ENCODE assay signal across 20 cellular contexts in the genomic region with DNA sequence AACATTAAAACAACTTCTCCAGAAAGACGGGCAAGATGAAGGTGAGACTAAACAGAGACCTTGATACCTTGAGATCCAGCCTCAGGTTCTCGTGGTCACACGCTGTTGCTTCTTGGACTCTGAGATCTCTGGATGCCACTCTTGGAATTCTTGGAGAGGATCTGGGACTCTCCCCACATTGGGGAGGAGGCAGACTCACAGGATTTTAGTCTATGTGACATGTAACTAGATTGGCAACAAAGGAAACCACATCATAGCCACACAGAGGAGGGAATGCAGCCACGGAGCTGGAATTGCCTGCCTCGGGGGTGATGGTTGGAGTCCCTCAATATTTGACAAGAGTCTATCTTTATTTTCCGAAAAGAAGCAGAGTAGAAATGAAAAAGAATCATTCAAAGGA.
DNase-seq lines count a peak whose midpoint lies in the region; ATAC-seq, FAIRE-seq and TF ChIP-seq lines count a peak whose summit lies in the region.
"Had no signal": no experiment of that assay in that cellular context is flagged by ENCODE, and none has a peak within 500 bp of the region (broad histone marks: within the 10 kb centered on the region; RNA-seq: fewer than 3 reads in every experiment).

No MANE protein-coding gene starts in this region.

- H3K27ac Mint-ChIP-seq in MCF 10A (ENCODE audit: low read depth, unreplicated experiment) = no peak overlapping the region
- peak overlapping the region; percentile 72 for H3K27ac Mint-ChIP-seq in nephron progenitor cell
- H3K27ac Mint-ChIP-seq: activated naive CD4-positive, alpha-beta T cell treated with anti-CD3 and anti-CD28 coated beads, Interleukin-2, amount 10 ng/mL, durations not matched to agents 7 days and 5 days; CD4-positive, CD25-positive, alpha-beta regulatory T cell had no signal

- H3K9me3 Mint-ChIP-seq in MCF 10A (ENCODE audit: unreplicated experiment) = peaks cover 8% of the 10 kb centered on the region
- peaks cover 30% of the 10 kb centered on the region for H3K9me3 Mint-ChIP-seq in nephron progenitor cell

- H3K4me3 Mint-ChIP-seq in MCF 10A (ENCODE audit: unreplicated experiment) (no peak overlapping the region), nephron progenitor cell (peak overlapping the region; percentile 39)
- H3K4me3 Mint-ChIP-seq: activated naive CD4-positive, alpha-beta T cell treated with anti-CD3 and anti-CD28 coated beads, Interleukin-2, amount 10 ng/mL, durations not matched to agents 7 days and 5 days; CD4-positive, CD25-positive, alpha-beta regulatory T cell had no signal

- H3K9me3 ChIP-seq in breast epithelium = no peaks in the 10 kb centered on the region
- no peaks in the 10 kb centered on the region for H3K9me3 ChIP-seq in vagina
- H3K9me3 ChIP-seq: esophagus squamous epithelium, HAP-1 had no signal

- H3K27me3 Mint-ChIP-seq in MCF 10A (ENCODE audit: insufficient read depth, unreplicated experiment) (no peaks in the 10 kb centered on the region), nephron progenitor cell (ENCODE audit: low read depth, poor library complexity) (peaks cover 3% of the 10 kb centered on the region)

- H3K27ac ChIP-seq in breast epithelium (peak overlapping the region; percentile 15 to 45), vagina (peak overlapping the region; percentile 60)

- H3K27me3 ChIP-seq in breast epithelium (no peaks in the 10 kb centered on the region), vagina (no peaks in the 10 kb centered on the region)
- H3K27me3 ChIP-seq: esophagus squamous epithelium had no signal

- H3K4me1 ChIP-seq in breast epithelium = no peaks in the 10 kb centered on the region
- peaks cover 11% of the 10 kb centered on the region for H3K4me1 ChIP-seq in vagina
- H3K4me1 ChIP-seq: HAP-1 had no signal

- POLR2A ChIA-PET in MCF 10A (lab: Yijun Ruan, JAX) = no interaction called here

- no peak for TF ChIP-seq POLR2A in breast epithelium (IDR thresholded peaks at IDR 0.05)
- no peak for TF ChIP-seq POLR2A in vagina (IDR thresholded peaks at IDR 0.05)

- no peak for TF ChIP-seq CTCF in breast epithelium (IDR thresholded peaks at IDR 0.05)
- no peak for TF ChIP-seq CTCF in MCF 10A (IDR thresholded peaks at IDR 0.05; ENCODE audit: unreplicated experiment)
- TF ChIP-seq CTCF in fibroblast of mammary gland (conservative IDR thresholded peaks at IDR 0.05; ENCODE audit: control insufficient read depth, insufficient read depth, low read depth, low read length) = no peak
- TF ChIP-seq CTCF in nephron progenitor cell (IDR thresholded peaks at IDR 0.05) = no peak
- no peak for TF ChIP-seq CTCF in vagina (IDR thresholded peaks at IDR 0.05)

- CTCF ChIA-PET in MCF 10A (lab: Yijun Ruan, JAX) = interaction anchor here (0.7 to 2.5 kb wide), 4 partner anchors 15 to 392 kb away, joined by 3 to 13 read pairs (median 8); no protein-coding TSS in a partner anchor

- DNase-seq in breast epithelium (ENCODE audit: low spot score in 2 of 2) = no peak
- DNase-seq in MCF 10A (ENCODE audit: unreplicated experiment) = no peak
- DNase-seq in fibroblast of mammary gland (ENCODE audit: low read depth) = no peak
- DNase-seq in nephron progenitor cell = no peak
- peak in 1 of 2 donors; percentile 61 for DNase-seq in vagina (ENCODE audit: extremely low spot score in 2 of 2)
- DNase-seq in GM19239 (ENCODE audit: insufficient read length, low spot score) = no peak
- no peak for DNase-seq in activated effector memory CD4-positive, alpha-beta T cell treated with Interleukin-2 at 50 U/mL for 16 hours
- DNase-seq: activated CD4-positive, alpha-beta T cell treated with anti-CD3 and anti-CD28 coated beads, Interleukin-2, amount 50 U/mL, for 1 hour; activated naive CD4-positive, alpha-beta T cell treated with anti-CD3 and anti-CD28 coated beads, Interleukin-2, amount 10 ng/mL, durations not matched to agents 7 days and 5 days; activated T-cell treated with anti-CD3 and anti-CD28 coated beads for 4 hours; CD4-positive, CD25-positive, alpha-beta regulatory T cell; esophagus squamous epithelium; NCI-H1417; NCI-H748 treated with DMSO at 0.1 percent for 48 hours; small intestine had no signal

- intact Hi-C loops in breast epithelium (cut with DNase I; ENCODE audit: low total_unique reads) (no loop called here), MCF 10A (cut with micrococcal nuclease) (no loop called here), vagina (cut with DNase I) (no loop called here)

- ATAC-seq in GM21717 (IDR thresholded peaks at IDR 0.05; ENCODE audit: unreplicated experiment) = no peak

- no TSS peak for BruUV-seq in MCF 10A (replicated peaks; lab: Mats Ljungman, UMichigan)

- no peaks in the 10 kb centered on the region for H3K36me3 ChIP-seq in breast epithelium
- H3K36me3 ChIP-seq in vagina = no peaks in the 10 kb centered on the region
- H3K36me3 ChIP-seq: esophagus squamous epithelium, HAP-1 had no signal

- H3K36me3 Mint-ChIP-seq in MCF 10A (ENCODE audit: insufficient read depth, unreplicated experiment) (no peaks in the 10 kb centered on the region), nephron progenitor cell (ENCODE audit: low read depth) (peaks cover 5% of the 10 kb centered on the region)
- H3K36me3 Mint-ChIP-seq: activated naive CD4-positive, alpha-beta T cell treated with anti-CD3 and anti-CD28 coated beads, Interleukin-2, amount 10 ng/mL, durations not matched to agents 7 days and 5 days; CD4-positive, CD25-positive, alpha-beta regulatory T cell had no signal

- FAIRE-seq in GM19239 (lab: Jason Lieb, UNC) = no peak
- FAIRE-seq: A204.1, small intestine, TTC549 had no signal

- no peak overlapping the region for H3K4me3 ChIP-seq in breast epithelium
- peak overlapping the region; percentile 2 for H3K4me3 ChIP-seq in fibroblast of mammary gland (ENCODE audit: control insufficient read depth, low read depth, low read length)
- H3K4me3 ChIP-seq in vagina = no peak overlapping the region
- H3K4me3 ChIP-seq: esophagus squamous epithelium, HAP-1, PC-9 had no signal

- peaks cover 12% of the 10 kb centered on the region for H3K4me1 Mint-ChIP-seq in MCF 10A (ENCODE audit: insufficient read depth, unreplicated experiment)
- peaks cover 46% of the 10 kb centered on the region for H3K4me1 Mint-ChIP-seq in nephron progenitor cell
- H3K4me1 Mint-ChIP-seq: activated naive CD4-positive, alpha-beta T cell treated with anti-CD3 and anti-CD28 coated beads, Interleukin-2, amount 10 ng/mL, durations not matched to agents 7 days and 5 days; CD4-positive, CD25-positive, alpha-beta regulatory T cell had no signal
